21 cellular contexts compared by ENCODE assay signal in the genomic region with DNA sequence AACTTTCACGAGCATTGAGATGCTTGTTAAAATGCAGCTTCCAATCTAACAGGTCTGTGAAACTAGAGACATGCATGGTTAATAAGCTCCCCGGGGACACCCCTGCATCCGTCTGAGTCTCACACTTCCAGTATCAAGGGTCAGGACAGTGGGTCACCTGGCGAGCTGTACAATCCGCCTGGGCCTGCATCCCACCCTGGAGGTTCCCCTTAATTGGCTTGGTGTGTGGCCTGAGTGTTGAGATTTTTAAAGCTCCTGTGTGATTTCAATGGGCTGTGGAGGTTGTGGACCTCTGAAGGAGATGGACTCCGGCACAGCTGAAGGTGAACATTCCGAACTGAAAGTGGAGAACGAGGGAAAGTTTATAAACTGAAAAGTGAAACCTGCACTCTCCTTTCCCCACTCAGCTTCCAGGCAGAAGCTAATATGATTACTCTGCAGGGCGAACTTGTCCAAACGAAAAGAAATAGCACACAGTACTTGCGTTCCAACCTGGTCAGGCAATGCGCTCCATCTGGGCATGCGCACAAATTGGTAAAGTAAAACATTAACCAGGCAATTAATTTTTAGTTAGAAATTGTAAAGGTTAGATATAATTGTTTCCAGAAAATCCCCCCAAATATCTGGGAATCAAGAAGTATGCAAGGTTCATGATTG.
DNase-seq lines count a peak whose midpoint lies in the region; ATAC-seq, FAIRE-seq and TF ChIP-seq lines count a peak whose summit lies in the region.
"Had no signal": no experiment of that assay in that cellular context is flagged by ENCODE, and none has a peak within 500 bp of the region (broad histone marks: within the 10 kb centered on the region; RNA-seq: fewer than 3 reads in every experiment).

No MANE protein-coding gene starts in this region.

- in situ Hi-C loops in Caki2 (cut with HindIII; ENCODE audit: low pct_unique_long_range_greater_than_20kb, low sequenced_read_pairs) = no loop called here

- H3K27me3 ChIP-seq in body of pancreas = no peaks in the 10 kb centered on the region
- H3K27me3 ChIP-seq in pancreas = no peaks in the 10 kb centered on the region
- H3K27me3 ChIP-seq: brain microvascular endothelial cell had no signal

- TF ChIP-seq POLR2A in body of pancreas (IDR thresholded peaks at IDR 0.05) = peak in 2 of 3 donors; percentile 47 to 63

- peak overlapping the region; percentile 68 to 88 (median 76) for H3K27ac ChIP-seq in body of pancreas
- H3K27ac ChIP-seq in pancreas = peak overlapping the region; percentile 15 to 68 (median 62)
- H3K27ac ChIP-seq: brain microvascular endothelial cell, heart left ventricle, transverse colon had no signal

- no peaks in the 10 kb centered on the region for H3K36me3 ChIP-seq in body of pancreas (replicated peaks in 1 of 2; ENCODE audit: insufficient read depth in 1 of 2, low read depth in 2 of 2)
- H3K36me3 ChIP-seq in pancreas = no peaks in the 10 kb centered on the region
- H3K36me3 ChIP-seq: brain microvascular endothelial cell, heart left ventricle, transverse colon had no signal

- intact Hi-C loops in body of pancreas (cut with DNase I) = no loop called here
- intact Hi-C loops in pancreas (cut with DNase I) = no loop called here

- 13 to 18% methylated on average over 10 to 13 of the region's 13 CpGs for WGBS in body of pancreas, 2 donors
- 18 to 21% methylated on average over 13 of the region's 13 CpGs for WGBS in pancreas, 2 donors

- H3K4me3 ChIP-seq in body of pancreas (no peak overlapping the region), pancreas (peak overlapping the region in 2 of 4 donors; percentile 19 to 26)
- H3K4me3 ChIP-seq: heart left ventricle had no signal

- TF ChIP-seq CTCF in body of pancreas (IDR thresholded peaks at IDR 0.05) = no peak
- no peak for TF ChIP-seq CTCF in pancreas (IDR thresholded peaks at IDR 0.05)

- FAIRE-seq in pancreas (lab: Jason Lieb, UNC) = no peak

- H3K9me3 ChIP-seq in body of pancreas (no peaks in the 10 kb centered on the region), pancreas (no peaks in the 10 kb centered on the region)
- H3K9me3 ChIP-seq: heart left ventricle, transverse colon had no signal

- H3K4me1 ChIP-seq in body of pancreas = peaks cover 14% of the 10 kb centered on the region
- H3K4me1 ChIP-seq in pancreas = peaks cover 0 to 7% (median 0%) of the 10 kb centered on the region in 3 donors
- H3K4me1 ChIP-seq: heart left ventricle, transverse colon had no signal

- DNase-seq in Caki2 (ENCODE audit: low read depth) (peak; percentile 45), body of pancreas (peak; percentile 54 to 66 (median 58)), left kidney (ENCODE audit: low read depth, low spot score) (peak; percentile 65), pancreas (peak in 3 of 6 donors; percentile 32 to 44 (median 42)), D341Med (ENCODE audit: low spot score) (no peak), NCI-H187 treated with DMSO at 0.1 percent for 48 hours (lab: John Stamatoyannopoulos, UW) (no peak)
- DNase-seq: activated CD4-positive, alpha-beta T cell treated with anti-CD3 and anti-CD28 coated beads for 48 hours; activated naive CD8-positive, alpha-beta T cell treated with anti-CD3 and anti-CD28 coated beads, Interleukin-2, amount 50 U/mL, for 24 hours; brain microvascular endothelial cell; cortex of kidney; HCEC 1CT; heart left ventricle; natural killer cell; NCI-H1092; NCI-H2081 treated with DMSO at 0.1 percent for 48 hours; NCI-H69; SIG-M5; stimulated activated CD4-positive, alpha-beta T cell treated with anti-CD3 and anti-CD28 coated beads, Interleukin-4, amount 100 ng/mL, for 24 hours; transverse colon had no signal

- ATAC-seq in body of pancreas (peak; percentile 91), pancreas (peak; percentile 80 to 97 (median 90)), GM18502 (IDR thresholded peaks at IDR 0.05; ENCODE audit: poor library complexity, unreplicated experiment) (no peak), GM21528 (IDR thresholded peaks at IDR 0.05; ENCODE audit: low FRiP score, unreplicated experiment) (no peak)
- ATAC-seq: activated naive CD8-positive, alpha-beta T cell treated with anti-CD3 and anti-CD28 coated beads, Interleukin-2, amount 50 U/mL, for 24 hours; heart left ventricle; natural killer cell had no signal

Comparison
In these comparisons a context has a peak if more than half of its experiments do, and no peak if none do; other contexts are left out.
1. DNase-seq: peak in Caki2 (single experiment), body of pancreas (4 of 4) and left kidney (single experiment); none in D341Med (single experiment) and NCI-H187 treated with DMSO at 0.1 percent for 48 hours (single experiment).
2. ATAC-seq: peak in body of pancreas (single experiment) and pancreas (4 of 4); none in GM18502 (single experiment) and GM21528 (single experiment).